In genomic region chr10:3531097-3531645, GRCh38 we compare ENCODE assay signal across 1 cellular context.
TF ChIP-seq lines count a peak whose summit lies in the region.

No MANE protein-coding gene starts in this region.

TF ChIP-seq in SK-N-SH, 30 proteins besides CTCF, POLR2A, EP300 and RAD21 (continued from another document):
- TF ChIP-seq, protein P1, sequence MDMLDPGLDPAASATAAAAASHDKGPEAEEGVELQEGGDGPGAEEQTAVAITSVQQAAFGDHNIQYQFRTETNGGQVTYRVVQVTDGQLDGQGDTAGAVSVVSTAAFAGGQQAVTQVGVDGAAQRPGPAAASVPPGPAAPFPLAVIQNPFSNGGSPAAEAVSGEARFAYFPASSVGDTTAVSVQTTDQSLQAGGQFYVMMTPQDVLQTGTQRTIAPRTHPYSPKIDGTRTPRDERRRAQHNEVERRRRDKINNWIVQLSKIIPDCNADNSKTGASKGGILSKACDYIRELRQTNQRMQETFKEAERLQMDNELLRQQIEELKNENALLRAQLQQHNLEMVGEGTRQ (IDR thresholded peaks at IDR 0.05; ENCODE audit: borderline replicate concordance, low read depth, low read length) = no peak
- TF ChIP-seq IRF3 (IDR thresholded peaks at IDR 0.05; ENCODE audit: low read depth, low read length) = no peak
- TF ChIP-seq SIN3A (IDR thresholded peaks at IDR 0.05; ENCODE audit: borderline replicate concordance, low read depth, low read length) = no peak
- TF ChIP-seq EZH2phosphoT487 (IDR thresholded peaks at IDR 0.05; ENCODE audit: borderline replicate concordance, low read depth) = no peak
- 0 out of 2 replicates have a peak, but pooled peaks have one; percentile 23 for TF ChIP-seq TCF12 (IDR thresholded peaks at IDR 0.05)
- TF ChIP-seq, protein P2, sequence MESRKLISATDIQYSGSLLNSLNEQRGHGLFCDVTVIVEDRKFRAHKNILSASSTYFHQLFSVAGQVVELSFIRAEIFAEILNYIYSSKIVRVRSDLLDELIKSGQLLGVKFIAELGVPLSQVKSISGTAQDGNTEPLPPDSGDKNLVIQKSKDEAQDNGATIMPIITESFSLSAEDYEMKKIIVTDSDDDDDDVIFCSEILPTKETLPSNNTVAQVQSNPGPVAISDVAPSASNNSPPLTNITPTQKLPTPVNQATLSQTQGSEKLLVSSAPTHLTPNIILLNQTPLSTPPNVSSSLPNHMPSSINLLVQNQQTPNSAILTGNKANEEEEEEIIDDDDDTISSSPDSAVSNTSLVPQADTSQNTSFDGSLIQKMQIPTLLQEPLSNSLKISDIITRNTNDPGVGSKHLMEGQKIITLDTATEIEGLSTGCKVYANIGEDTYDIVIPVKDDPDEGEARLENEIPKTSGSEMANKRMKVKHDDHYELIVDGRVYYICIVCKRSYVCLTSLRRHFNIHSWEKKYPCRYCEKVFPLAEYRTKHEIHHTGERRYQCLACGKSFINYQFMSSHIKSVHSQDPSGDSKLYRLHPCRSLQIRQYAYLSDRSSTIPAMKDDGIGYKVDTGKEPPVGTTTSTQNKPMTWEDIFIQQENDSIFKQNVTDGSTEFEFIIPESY (IDR thresholded peaks at IDR 0.05; ENCODE audit: borderline replicate concordance, low read depth) = no peak
- TF ChIP-seq RXRA (IDR thresholded peaks at IDR 0.05; ENCODE audit: borderline replicate concordance, low read depth) = no peak
- TF ChIP-seq CHD2 (IDR thresholded peaks at IDR 0.05; ENCODE audit: low read length, partially characterized antibody) = no peak
- no peak for TF ChIP-seq MEF2A (IDR thresholded peaks at IDR 0.05; ENCODE audit: borderline replicate concordance, low read depth)
- TF ChIP-seq, protein P3, sequence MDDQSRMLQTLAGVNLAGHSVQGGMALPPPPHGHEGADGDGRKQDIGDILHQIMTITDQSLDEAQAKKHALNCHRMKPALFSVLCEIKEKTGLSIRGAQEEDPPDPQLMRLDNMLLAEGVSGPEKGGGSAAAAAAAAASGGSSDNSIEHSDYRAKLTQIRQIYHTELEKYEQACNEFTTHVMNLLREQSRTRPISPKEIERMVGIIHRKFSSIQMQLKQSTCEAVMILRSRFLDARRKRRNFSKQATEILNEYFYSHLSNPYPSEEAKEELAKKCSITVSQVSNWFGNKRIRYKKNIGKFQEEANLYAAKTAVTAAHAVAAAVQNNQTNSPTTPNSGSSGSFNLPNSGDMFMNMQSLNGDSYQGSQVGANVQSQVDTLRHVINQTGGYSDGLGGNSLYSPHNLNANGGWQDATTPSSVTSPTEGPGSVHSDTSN (IDR thresholded peaks at IDR 0.05) = peak; percentile 70
- no peak for TF ChIP-seq POLR2AphosphoS5 (IDR thresholded peaks at IDR 0.05; ENCODE audit: low read depth, low read length)
